8 cellular contexts compared by ENCODE assay signal in the genomic region with DNA sequence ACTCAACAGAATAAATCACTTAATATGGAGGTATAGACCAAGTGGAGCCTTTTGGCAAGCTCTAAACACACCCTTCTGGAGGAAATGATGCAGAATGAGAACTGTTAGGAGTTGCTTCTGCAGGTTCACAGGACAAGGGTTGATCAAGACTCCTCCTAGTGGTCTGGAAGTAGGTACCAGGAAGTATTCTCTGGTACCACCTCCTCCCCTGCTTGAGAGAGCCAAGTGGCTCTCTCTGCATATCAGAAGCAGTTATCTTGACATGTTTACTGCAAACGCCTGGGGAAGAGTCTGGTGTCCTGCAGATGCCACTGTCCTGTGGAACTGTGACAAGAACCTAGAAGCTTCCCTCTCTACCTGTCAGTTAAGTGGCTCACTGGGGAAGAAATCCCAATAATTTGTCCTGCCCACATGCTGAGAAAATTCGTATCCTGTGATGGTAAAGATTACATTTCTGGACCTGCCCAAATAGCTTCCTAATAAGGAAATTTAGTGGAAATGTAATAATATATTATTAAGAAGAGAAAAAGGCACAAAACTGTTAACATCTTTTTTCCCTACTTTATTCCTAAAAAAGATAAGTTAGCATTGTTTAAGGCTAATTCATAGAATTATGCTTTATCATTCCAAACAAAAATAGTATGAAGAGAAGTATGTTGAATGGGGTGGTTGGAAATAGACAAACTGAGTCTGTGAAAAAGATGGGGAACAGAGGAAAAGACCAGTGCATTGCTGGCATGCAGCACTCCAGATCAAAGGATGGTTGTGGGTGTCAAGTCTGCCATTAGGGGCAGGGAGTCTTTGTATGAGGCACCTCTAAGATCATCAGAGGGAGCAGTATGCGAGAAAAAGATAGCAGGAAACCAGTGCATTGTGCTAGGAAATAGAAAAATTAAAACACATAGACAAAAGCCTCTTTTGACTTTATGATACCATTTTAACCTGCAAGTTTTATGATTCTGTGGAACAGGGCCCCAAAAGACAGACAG.
DNase-seq lines count a peak whose midpoint lies in the region; ATAC-seq and TF ChIP-seq lines count a peak whose summit lies in the region.

No MANE protein-coding gene starts in this region.

- no peaks in the 10 kb centered on the region for H3K9me3 Mint-ChIP-seq in activated CD4-positive, alpha-beta T cell treated with anti-CD3 and anti-CD28 coated beads, Interleukin-2, amount 10 ng/mL, durations not matched to agents 24 days and 14 days

- peak; percentile 86 for DNase-seq in DMS53 (lab: John Stamatoyannopoulos, UW)
- peak; percentile 22 for DNase-seq in GM19238 (ENCODE audit: insufficient read length, low spot score)
- peak; percentile 6 for DNase-seq in NCI-H345 treated with DMSO at 0.1 percent for 48 hours (lab: John Stamatoyannopoulos, UW; ENCODE audit: unreplicated experiment)
- DNase-seq in activated CD4-positive, alpha-beta T cell treated with anti-CD3 and anti-CD28 coated beads, Interleukin-2, amount 10 ng/mL, durations not matched to agents 24 days and 14 days, result peak; percentile 89
- peak; percentile 43 for DNase-seq in fibroblast of the aortic adventitia (ENCODE audit: low read depth)
- no peak for DNase-seq in psoas muscle
- DNase-seq in ecto neural progenitor cell (ENCODE audit: low spot score), result no peak

- peaks cover 3 to 21% of the 10 kb centered on the region in 2 donors for H3K36me3 ChIP-seq in psoas muscle (ENCODE audit: insufficient read depth in 1 of 2, low read depth in 1 of 2)

- H3K4me3 ChIP-seq in fibroblast of the aortic adventitia (ENCODE audit: low read depth, low read length), result no peak overlapping the region
- no peak overlapping the region for H3K4me3 ChIP-seq in psoas muscle

- no peaks in the 10 kb centered on the region for H3K27me3 Mint-ChIP-seq in activated CD4-positive, alpha-beta T cell treated with anti-CD3 and anti-CD28 coated beads, Interleukin-2, amount 10 ng/mL, durations not matched to agents 24 days and 14 days

- 69 to 85% (median 74%) methylated on average over 3 of the region's 3 CpGs for WGBS in psoas muscle, 3 donors

- H3K4me1 ChIP-seq in psoas muscle, result peaks cover 4% of the 10 kb centered on the region

- H3K36me3 Mint-ChIP-seq in activated CD4-positive, alpha-beta T cell treated with anti-CD3 and anti-CD28 coated beads, Interleukin-2, amount 10 ng/mL, durations not matched to agents 24 days and 14 days (ENCODE audit: low read depth), result peaks cover 35% of the 10 kb centered on the region

- H3K27ac ChIP-seq in psoas muscle, result no peak overlapping the region

- ATAC-seq in HG03108 (IDR thresholded peaks at IDR 0.05; ENCODE audit: unreplicated experiment) (peak; percentile 47), psoas muscle (peak in 2 of 4 donors; percentile 46 to 51)

- intact Hi-C loops in activated CD4-positive, alpha-beta T cell treated with anti-CD3 and anti-CD28 coated beads, Interleukin-2, amount 10 ng/mL, durations not matched to agents 24 days and 14 days (cut with micrococcal nuclease), result loop anchor here (1.0 to 2.0 kb wide), 6 partner anchors 35 to 218 kb away; a partner anchor contains a TSS
- intact Hi-C loops in psoas muscle (cut with DNase I), result no loop called here

- TF ChIP-seq CTCF in fibroblast of the aortic adventitia (IDR thresholded peaks at IDR 0.05; ENCODE audit: insufficient read depth, low read length) (peak; percentile 43), psoas muscle (IDR thresholded peaks at IDR 0.05) (peak; percentile 22)

- H3K9me3 ChIP-seq in psoas muscle, result no peaks in the 10 kb centered on the region

- peak overlapping the region; percentile 77 for H3K4me3 Mint-ChIP-seq in activated CD4-positive, alpha-beta T cell treated with anti-CD3 and anti-CD28 coated beads, Interleukin-2, amount 10 ng/mL, durations not matched to agents 24 days and 14 days

- peaks cover 71% of the 10 kb centered on the region for H3K4me1 Mint-ChIP-seq in activated CD4-positive, alpha-beta T cell treated with anti-CD3 and anti-CD28 coated beads, Interleukin-2, amount 10 ng/mL, durations not matched to agents 24 days and 14 days

- H3K27me3 ChIP-seq in psoas muscle (ENCODE audit: insufficient read depth in 3 of 3, low read length in 2 of 3), result no peaks in the 10 kb centered on the region

- H3K27ac Mint-ChIP-seq in activated CD4-positive, alpha-beta T cell treated with anti-CD3 and anti-CD28 coated beads, Interleukin-2, amount 10 ng/mL, durations not matched to agents 24 days and 14 days, result peak overlapping the region; percentile 91

Comparison
In these comparisons a context has a peak if more than half of its experiments do, and no peak if none do; other contexts are left out.
1. DNase-seq: peak in DMS53 (single experiment), GM19238 (single experiment), NCI-H345 treated with DMSO at 0.1 percent for 48 hours (single experiment), activated CD4-positive, alpha-beta T cell treated with anti-CD3 and anti-CD28 coated beads, Interleukin-2, amount 10 ng/mL, durations not matched to agents 24 days and 14 days (single experiment) and fibroblast of the aortic adventitia (single experiment); none in psoas muscle (0 of 2) and ecto neural progenitor cell (single experiment).